ENCODE assay signal across 1 cellular context in genomic region chr17:58250344-58251011, GRCh38.
TF ChIP-seq lines count a peak whose summit lies in the region.

No MANE protein-coding gene starts in this region.

TF ChIP-seq in HepG2, 621 proteins besides CTCF, POLR2A, EP300 and RAD21 (continued from another document and continues in another):
- TF ChIP-seq DZIP1 (CRISPR knock-in tag; IDR thresholded peaks at IDR 0.05) (no peak), SNAPC5 (CRISPR knock-in tag; IDR thresholded peaks at IDR 0.05; ENCODE audit: borderline replicate concordance) (no peak), ZNF24 (IDR thresholded peaks at IDR 0.05) (no peak), ZBTB14 (CRISPR knock-in tag; IDR thresholded peaks at IDR 0.05) (no peak), CEBPZ (IDR thresholded peaks at IDR 0.05; ENCODE audit: low read length) (no peak), ZGPAT (CRISPR knock-in tag; IDR thresholded peaks at IDR 0.05) (0 out of 2 replicates have a peak, but pooled peaks have one; percentile 13), CCAR2 (optimal IDR thresholded peaks at IDR 0.05; ENCODE audit: low read depth, low read length) (no peak), GATAD2A (CRISPR knock-in tag; IDR thresholded peaks at IDR 0.05) (peak; percentile 40; the same call in 1 of the 2 replicates), PRDM10 (CRISPR knock-in tag; IDR thresholded peaks at IDR 0.05; ENCODE audit: low read depth) (no peak), ADNP (CRISPR knock-in tag; IDR thresholded peaks at IDR 0.05) (no peak), ZFX (CRISPR knock-in tag; IDR thresholded peaks at IDR 0.05; ENCODE audit: low read depth) (0 out of 2 replicates have a peak, but pooled peaks have one; percentile 2), NR2F6 (IDR thresholded peaks at IDR 0.05) (peak; percentile 45), NR2F6 (CRISPR knock-in tag; IDR thresholded peaks at IDR 0.05) (peak; percentile 13; the same call in 1 of the 2 replicates), PBX2 (CRISPR knock-in tag; IDR thresholded peaks at IDR 0.05) (no peak), HMGXB4 (CRISPR knock-in tag; IDR thresholded peaks at IDR 0.05; ENCODE audit: borderline replicate concordance in 1 of 2, low read depth in 1 of 2) (0 out of 4 replicates have a peak, but pooled peaks of 1 of the 2 experiments have one; percentile 13), HDAC2 (CRISPR knock-in tag; IDR thresholded peaks at IDR 0.05) (0 out of 2 replicates have a peak, but pooled peaks have one; percentile 19), HDAC1 (CRISPR knock-in tag; IDR thresholded peaks at IDR 0.05) (peak; percentile 41; the same call in 1 of the 2 replicates), ZNF580 (CRISPR knock-in tag; IDR thresholded peaks at IDR 0.05; ENCODE audit: borderline replicate concordance, low read depth) (no peak), ZNF879 (CRISPR knock-in tag; IDR thresholded peaks at IDR 0.05) (no peak), SOX6 (IDR thresholded peaks at IDR 0.05) (no peak), SOX6 (CRISPR knock-in tag; IDR thresholded peaks at IDR 0.05) (peak; percentile 66), HIC2 (CRISPR knock-in tag; IDR thresholded peaks at IDR 0.05; ENCODE audit: low read depth) (no peak), LCORL (IDR thresholded peaks at IDR 0.05) (no peak), LCORL (CRISPR knock-in tag; IDR thresholded peaks at IDR 0.05) (0 out of 2 replicates have a peak, but pooled peaks have one; percentile 1), NCOA5 (CRISPR knock-in tag; IDR thresholded peaks at IDR 0.05) (no peak), ZNF710 (CRISPR knock-in tag; IDR thresholded peaks at IDR 0.05; ENCODE audit: borderline replicate concordance) (no peak; the same call in 1 of the 2 replicates), ZNF276 (CRISPR knock-in tag; IDR thresholded peaks at IDR 0.05; ENCODE audit: low read depth) (0 out of 2 replicates have a peak, but pooled peaks have one; percentile 28), CAMTA2 (CRISPR knock-in tag; IDR thresholded peaks at IDR 0.05; ENCODE audit: borderline replicate concordance) (no peak), ARNTL (CRISPR knock-in tag; IDR thresholded peaks at IDR 0.05) (peak; percentile 48; the same call in 1 of the 2 replicates), ZSCAN22 (CRISPR knock-in tag; IDR thresholded peaks at IDR 0.05) (no peak), PCBP2 (optimal IDR thresholded peaks at IDR 0.05; ENCODE audit: low read depth, low read length, poor library complexity, severe bottlenecking) (no peak), ZSCAN20 (CRISPR knock-in tag; IDR thresholded peaks at IDR 0.05; ENCODE audit: borderline replicate concordance) (no peak), FOXK2 (IDR thresholded peaks at IDR 0.05) (no peak), MXD4 (CRISPR knock-in tag; IDR thresholded peaks at IDR 0.05) (no peak), GATA4 (IDR thresholded peaks at IDR 0.05; ENCODE audit: borderline replicate concordance, low read depth) (no peak)
